In the genomic region with DNA sequence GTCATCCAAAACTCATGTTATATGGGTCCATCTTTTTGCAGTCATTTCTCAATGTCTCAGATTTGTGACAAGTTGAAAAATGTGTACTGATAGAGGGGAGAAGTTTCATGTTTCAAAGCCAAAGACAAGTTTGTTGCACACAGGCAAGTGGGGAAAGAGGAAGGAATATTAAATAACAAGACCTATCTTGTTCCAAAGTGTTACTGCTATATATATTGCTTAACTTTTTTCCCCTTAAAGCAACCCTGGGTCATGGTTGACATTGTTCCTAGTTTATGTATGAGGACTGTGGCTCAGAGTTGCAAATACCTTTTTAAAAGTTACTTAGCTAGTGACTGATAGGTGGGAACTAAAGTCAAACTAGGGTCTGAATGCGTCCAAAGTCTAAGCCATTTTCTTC, we compare ENCODE assay signal across 10 cellular contexts. TPM values are rescaled to one million over a fixed set of nuclear protein-coding genes. Genes with fewer than 3 reads are reported as not detected.
DNase-seq lines count a peak whose midpoint lies in the region; ATAC-seq and TF ChIP-seq lines count a peak whose summit lies in the region.
"Had no signal": no experiment of that assay in that cellular context is flagged by ENCODE, and none has a peak within 500 bp of the region (broad histone marks: within the 10 kb centered on the region; RNA-seq: fewer than 3 reads in every experiment).

No MANE protein-coding gene starts in this region.

- ATAC-seq in HG03159 (IDR thresholded peaks at IDR 0.05; ENCODE audit: unreplicated experiment) = no peak

- peak overlapping the region; percentile 81 for H3K4me3 ChIP-seq in CD8-positive, alpha-beta memory T cell (ENCODE audit: low read length)
- H3K4me3 ChIP-seq in Karpas-422 (ENCODE audit: low read length) (peak overlapping the region; percentile 70), astrocyte of the spinal cord (ENCODE audit: low read depth, low read length) (peak overlapping the region; percentile 79)

- H3K36me3 ChIP-seq in CD8-positive, alpha-beta memory T cell (ENCODE audit: insufficient read depth, low read length) = no peaks in the 10 kb centered on the region
- H3K36me3 ChIP-seq in Karpas-422 (ENCODE audit: insufficient read depth, low read length) = peaks cover 41% of the 10 kb centered on the region

- peak overlapping the region; percentile 90 to 100 (median 95) for H3K4me3 Mint-ChIP-seq in CD8-positive, alpha-beta memory T cell
- H3K4me3 Mint-ChIP-seq in nephron = peak overlapping the region; percentile 79 to 91 (median 85)

- no peaks in the 10 kb centered on the region for H3K9me3 Mint-ChIP-seq in CD8-positive, alpha-beta memory T cell
- H3K9me3 Mint-ChIP-seq in nephron = no peaks in the 10 kb centered on the region

- no peak for DNase-seq in CD8-positive, alpha-beta memory T cell
- DNase-seq in Karpas-422 (peak; percentile 82), astrocyte of the spinal cord (ENCODE audit: low read depth, low spot score) (no peak), DMS114 treated with DMSO at 0.1 percent for 48 hours (lab: John Stamatoyannopoulos, UW; ENCODE audit: unreplicated experiment) (no peak), D341Med (ENCODE audit: low spot score) (no peak), AG20443 (ENCODE audit: low spot score) (no peak)
- DNase-seq: kidney glomerular epithelial cell, NCI-H510A treated with DMSO at 0.1 percent for 48 hours had no signal

- peak overlapping the region; percentile 88 to 99 (median 95) for H3K27ac Mint-ChIP-seq in CD8-positive, alpha-beta memory T cell
- H3K27ac Mint-ChIP-seq in nephron = peak overlapping the region; percentile 17 to 35 (median 27)

- H3K36me3 Mint-ChIP-seq in CD8-positive, alpha-beta memory T cell = peaks cover 4 to 65% (median 13%) of the 10 kb centered on the region in 3 donors
- no peaks in the 10 kb centered on the region for H3K36me3 Mint-ChIP-seq in nephron (ENCODE audit: low read depth)

- H3K4me1 ChIP-seq in CD8-positive, alpha-beta memory T cell (ENCODE audit: insufficient read depth, low read length) = peaks cover 42% of the 10 kb centered on the region
- H3K4me1 ChIP-seq in Karpas-422 (ENCODE audit: low read length) = peaks cover 67% of the 10 kb centered on the region

- CTCF ChIA-PET in CD8-positive, alpha-beta memory T cell (lab: Charles Lee) = interaction anchor here (0.8 to 6.4 kb wide), 5 partner anchors 8 to 280 kb away, joined by 3 to 52 read pairs (median 20); no protein-coding TSS in a partner anchor

- H2AFZ ChIP-seq in Karpas-422 (ENCODE audit: low read length) = no peak overlapping the region

- peak overlapping the region; percentile 88 for H3K27ac ChIP-seq in CD8-positive, alpha-beta memory T cell (ENCODE audit: low read depth, low read length)
- H3K27ac ChIP-seq in Karpas-422 (ENCODE audit: low read length) = peak overlapping the region; percentile 98

- no peaks in the 10 kb centered on the region for H3K9me3 ChIP-seq in CD8-positive, alpha-beta memory T cell (ENCODE audit: low read length)
- H3K9me3 ChIP-seq in Karpas-422 (ENCODE audit: low read length) = no peaks in the 10 kb centered on the region

- no peaks in the 10 kb centered on the region for H3K27me3 ChIP-seq in CD8-positive, alpha-beta memory T cell (ENCODE audit: insufficient read depth, low read length, poor library complexity, severe bottlenecking)
- H3K27me3 ChIP-seq in Karpas-422 (ENCODE audit: low read length) = no peaks in the 10 kb centered on the region

- TF ChIP-seq CTCF in astrocyte of the spinal cord (IDR thresholded peaks at IDR 0.05; ENCODE audit: low read depth, low read length) = no peak
- TF ChIP-seq CTCF in nephron (IDR thresholded peaks at IDR 0.05; ENCODE audit: unreplicated experiment in 3 of 3) = no peak

- H3K9me2 ChIP-seq in Karpas-422 (replicated peaks; ENCODE audit: insufficient read depth, low read length) = no peaks in the 10 kb centered on the region

- peak overlapping the region; percentile 91 for H3K9ac ChIP-seq in Karpas-422 (ENCODE audit: low read length)

- in situ Hi-C loops in astrocyte of the spinal cord (cut with HindIII; ENCODE audit: low sequenced_read_pairs) = no loop called here

- peak overlapping the region; percentile 95 for H3K4me2 ChIP-seq in Karpas-422 (ENCODE audit: low read depth, low read length, poor library complexity, severe bottlenecking)

- POLR2A ChIA-PET in CD8-positive, alpha-beta memory T cell (lab: Charles Lee) = interaction anchor here (0.6 to 1.2 kb wide), 3 partner anchors 40 to 338 kb away, joined by 3 read pairs; no protein-coding TSS in a partner anchor

- peaks cover 55 to 71% (median 61%) of the 10 kb centered on the region in 3 donors for H3K4me1 Mint-ChIP-seq in CD8-positive, alpha-beta memory T cell
- H3K4me1 Mint-ChIP-seq in nephron = peaks cover 33% of the 10 kb centered on the region

- peaks cover 12% of the 10 kb centered on the region for H4K20me1 ChIP-seq in Karpas-422 (ENCODE audit: insufficient read depth, low read depth, low read length)

- H3K27me3 Mint-ChIP-seq in CD8-positive, alpha-beta memory T cell = no peaks in the 10 kb centered on the region
- H3K27me3 Mint-ChIP-seq in nephron (ENCODE audit: low read depth) = peaks cover 41% of the 10 kb centered on the region

- peaks cover 69% of the 10 kb centered on the region for H3K79me2 ChIP-seq in Karpas-422 (ENCODE audit: low read length)

RNA-seq across cellular contexts. Expression of a gene that starts 1.7 kb away (rescaled TPM):
- total RNA-seq in CD8-positive, alpha-beta memory T cell = 100 to 1,000 TPM; 142 TPM
- polyA plus RNA-seq in CD8-positive, alpha-beta memory T cell = 212 TPM
- total RNA-seq in Karpas-422 (2014; rRNA removed; shearing (Covaris generic); ENCODE audit: low replicate concordance) = 176 and 244 TPM in 2 replicates
